Comparison of ENCODE assay signal across 9 cellular contexts in the genomic region with DNA sequence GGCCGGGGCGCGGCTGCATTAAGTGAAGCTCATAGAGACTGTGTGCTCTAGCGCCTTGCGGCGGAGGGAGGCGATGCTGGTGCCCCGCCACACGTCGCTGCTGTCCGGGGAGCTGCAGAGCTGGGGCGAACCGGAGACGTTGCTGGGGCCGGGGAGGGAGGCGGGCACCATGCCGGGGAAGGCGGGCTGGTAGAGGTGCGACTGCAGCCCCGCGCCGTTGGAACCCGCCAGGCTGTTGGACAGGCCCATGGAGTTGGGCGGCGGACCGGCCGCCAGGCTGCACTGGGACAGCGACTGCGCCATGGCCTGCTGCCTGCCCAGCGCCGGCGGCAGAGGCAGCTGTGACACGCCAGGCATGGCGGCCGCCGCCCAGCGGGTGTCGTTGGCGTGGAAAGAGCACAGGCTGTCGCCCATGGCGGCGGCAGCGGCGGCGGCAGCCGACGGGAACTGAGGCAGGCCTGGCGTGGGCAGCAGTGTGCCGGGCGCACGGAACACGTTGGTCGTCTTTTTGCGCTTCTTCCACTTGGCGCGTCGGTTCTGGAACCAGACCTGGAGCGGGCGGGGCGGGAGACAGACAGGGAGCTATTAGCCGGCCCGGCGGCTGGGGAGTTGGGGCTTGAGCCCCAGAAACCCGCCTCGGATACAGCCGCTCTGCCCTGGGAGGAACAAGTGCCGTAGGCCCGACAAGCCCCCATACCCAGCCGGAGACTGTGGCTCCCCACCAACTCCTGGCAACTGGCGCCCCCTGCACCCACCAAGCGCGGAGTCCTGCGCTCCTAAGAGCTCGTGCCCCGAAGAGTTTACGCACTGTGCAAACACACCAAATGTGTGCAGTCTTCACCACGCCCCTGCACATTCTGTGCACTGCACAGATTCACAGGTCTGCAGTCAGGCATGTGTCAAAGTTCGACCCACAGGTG. TPM values are rescaled to one million over a fixed set of nuclear protein-coding genes. Genes with fewer than 3 reads are reported as not detected.
DNase-seq lines count a peak whose midpoint lies in the region; ATAC-seq, FAIRE-seq and TF ChIP-seq lines count a peak whose summit lies in the region.
"Had no signal": no experiment of that assay in that cellular context is flagged by ENCODE, and none has a peak within 500 bp of the region (broad histone marks: within the 10 kb centered on the region; RNA-seq: fewer than 3 reads in every experiment).

No MANE protein-coding gene starts in this region.

- H3K27me3 ChIP-seq in GM06990 (replicated peaks; ENCODE audit: control insufficient read depth, insufficient read depth, low read length) (no peaks in the 10 kb centered on the region), K562 (ENCODE audit: control insufficient read depth in 2 of 2, insufficient read depth in 2 of 2, low read length in 2 of 2) (peaks cover 18 to 37% of the 10 kb centered on the region in 2 experiments), left lung (peaks cover 100% of the 10 kb centered on the region in 2 donors)

- peaks cover 5% of the 10 kb centered on the region for H3K9me1 ChIP-seq in K562 (ENCODE audit: control insufficient read depth, insufficient read depth, low read length)

- no peak for TF ChIP-seq EP300 in K562 (IDR thresholded peaks at IDR 0.05; ENCODE audit: low read length)

- in situ Hi-C loops in K562 (cut with MboI) (no loop called here), G401 (cut with HindIII; ENCODE audit: low sequenced_read_pairs) (no loop called here)

- peaks cover 19 to 40% of the 10 kb centered on the region in 2 donors for H3K4me1 Mint-ChIP-seq in stimulated activated naive B cell treated with anti-CD40 and anti-IgM and Interleukin-4, amounts not matched to agents 10 μg/mL and 1 μg/mL and 100 μg/mL, for 72 hours

- peak; percentile 62 for TF ChIP-seq CTCF in GM06990 (IDR thresholded peaks at IDR 0.05; ENCODE audit: insufficient read depth, low read length, poor library complexity, severe bottlenecking)
- no peak for TF ChIP-seq CTCF in K562 (IDR thresholded peaks at IDR 0.05 in 2 of 3, conservative IDR thresholded peaks at IDR 0.05 in 1 of 3; ENCODE audit: insufficient read depth in 2 of 3, low read depth in 1 of 3, low read length in 3 of 3)
- TF ChIP-seq CTCF in left lung (IDR thresholded peaks at IDR 0.05), result no peak

- TF ChIP-seq POLR2A in K562 (conservative IDR thresholded peaks at IDR 0.05), result no peak

- DNase-seq in GM06990 (ENCODE audit: extremely low read depth, insufficient read length) (peak; percentile 92), OCI-M1 (lab: John Stamatoyannopoulos, UW) (peak; percentile 92), K562 (ENCODE audit: extremely low read depth in 1 of 4, low spot score in 3 of 4) (no peak), left lung (peak; percentile 52 to 83), G401 (ENCODE audit: low spot score) (no peak)
- DNase-seq in stimulated activated naive B cell treated with anti-CD40 and anti-IgM and Interleukin-4, amounts not matched to agents 10 μg/mL and 1 μg/mL and 100 μg/mL, for 72 hours, result peak; percentile 49

- H3K4me2 ChIP-seq in K562 (ENCODE audit: insufficient read depth, low read length), result no peak overlapping the region

- H3K4me1 ChIP-seq in K562 (replicated peaks in 1 of 2; ENCODE audit: control insufficient read depth in 2 of 2, insufficient read depth in 2 of 2, low read length in 2 of 2), result peaks cover 0 to 12% of the 10 kb centered on the region in 2 experiments; a peak in 2 of 5 replicates
- H3K4me1 ChIP-seq in left lung, result peaks cover 15 to 24% of the 10 kb centered on the region in 2 donors

- H3K27ac Mint-ChIP-seq in stimulated activated naive B cell treated with anti-CD40 and anti-IgM and Interleukin-4, amounts not matched to agents 10 μg/mL and 1 μg/mL and 100 μg/mL, for 72 hours, result peak overlapping the region; percentile 86

- H3K4me3 Mint-ChIP-seq in stimulated activated naive B cell treated with anti-CD40 and anti-IgM and Interleukin-4, amounts not matched to agents 10 μg/mL and 1 μg/mL and 100 μg/mL, for 72 hours, result peak overlapping the region; percentile 86 to 88

- CTCF ChIA-PET in K562 (lab: Yijun Ruan, JAX; ENCODE audit: low intra/inter-chr PET ratio), result no interaction called here

- H3K9ac ChIP-seq in K562 (ENCODE audit: insufficient read depth in 1 of 2, low read depth in 2 of 2, low read length in 2 of 2), result no peak overlapping the region

- peaks cover 6 to 13% of the 10 kb centered on the region in 2 donors for H3K36me3 Mint-ChIP-seq in stimulated activated naive B cell treated with anti-CD40 and anti-IgM and Interleukin-4, amounts not matched to agents 10 μg/mL and 1 μg/mL and 100 μg/mL, for 72 hours

- H3K27ac ChIP-seq in K562 (ENCODE audit: extremely low read depth, low read depth, low read length) (no peak overlapping the region), left lung (no peak overlapping the region)

- no peak overlapping the region for H2AFZ ChIP-seq in K562 (ENCODE audit: low read depth, low read length)

- no peak for FAIRE-seq in K562 (lab: Jason Lieb, UNC)
- FAIRE-seq: islet of Langerhans had no signal

- H4K20me1 ChIP-seq in K562 (replicated peaks; ENCODE audit: control insufficient read depth, insufficient read depth, low read length), result no peaks in the 10 kb centered on the region

- H3K36me3 ChIP-seq in GM06990 (ENCODE audit: control insufficient read depth, insufficient read depth, low read length) (no peaks in the 10 kb centered on the region), K562 (ENCODE audit: control insufficient read depth, insufficient read depth, low read length) (no peaks in the 10 kb centered on the region), left lung (no peaks in the 10 kb centered on the region)

- peaks cover 8 to 9% of the 10 kb centered on the region in 2 donors for H3K9me3 Mint-ChIP-seq in stimulated activated naive B cell treated with anti-CD40 and anti-IgM and Interleukin-4, amounts not matched to agents 10 μg/mL and 1 μg/mL and 100 μg/mL, for 72 hours

- 37% methylated on average over 37 of the region's 78 CpGs for WGBS in K562 (ENCODE audit: insufficient coverage, low coverage, missing lambda C conversion rate)

- intact Hi-C loops in K562 (cut with micrococcal nuclease), result no loop called here
- intact Hi-C loops in left lung (cut with DNase I), result no loop called here

- H3K4me3 ChIP-seq in GM06990 (replicated peaks; ENCODE audit: low read depth, low read length) (peak overlapping the region; percentile 72), K562 (no peak overlapping the region), left lung (peak overlapping the region; percentile 22 to 41)

- peaks cover 41 to 69% of the 10 kb centered on the region in 2 donors for H3K27me3 Mint-ChIP-seq in stimulated activated naive B cell treated with anti-CD40 and anti-IgM and Interleukin-4, amounts not matched to agents 10 μg/mL and 1 μg/mL and 100 μg/mL, for 72 hours

- BruUV-seq in K562 (replicated peaks; lab: Mats Ljungman, UMichigan), result no TSS peak

- H3K9me3 ChIP-seq in K562 (replicated peaks; ENCODE audit: control insufficient read depth, insufficient read depth, low read depth, low read length) (no peaks in the 10 kb centered on the region), left lung (no peaks in the 10 kb centered on the region)

- ATAC-seq in GM21360 (IDR thresholded peaks at IDR 0.05; ENCODE audit: unreplicated experiment) (peak; percentile 82), HG03571 (IDR thresholded peaks at IDR 0.05; ENCODE audit: unreplicated experiment) (peak; percentile 82), K562 (no peak), left lung (peak; percentile 89)
- peak; percentile 89 for ATAC-seq in stimulated activated naive B cell treated with anti-CD40 and anti-IgM and Interleukin-4, amounts not matched to agents 10 μg/mL and 1 μg/mL and 100 μg/mL, for 72 hours (replicated peaks)

- POLR2A ChIA-PET in K562 (lab: Yijun Ruan, JAX), result no interaction called here

- no peaks in the 10 kb centered on the region for H3K79me2 ChIP-seq in K562 (ENCODE audit: control insufficient read depth, insufficient read depth, low read length)

- TF ChIP-seq RAD21 in K562 (CRISPR knock-in tag; conservative IDR thresholded peaks at IDR 0.05 in 1 of 2, IDR thresholded peaks at IDR 0.05 in 1 of 2), result no peak

TF ChIP-seq in K562, 482 proteins besides CTCF, POLR2A, EP300 and RAD21 (continues in another document):
- TF ChIP-seq FOXM1 (IDR thresholded peaks at IDR 0.05; ENCODE audit: low read depth) (no peak), FOXM1 (CRISPR knock-in tag; IDR thresholded peaks at IDR 0.05; ENCODE audit: low read depth) (no peak)

RNA-seq across cellular contexts. Expression of a gene that starts 8.0 kb away (rescaled TPM):
- not detected in 2 replicates for total RNA-seq in K562 (2011; cell fraction: chromatin; rRNA removed; ENCODE audit: low replicate concordance)
- not detected in 2 replicates for total RNA-seq in K562 (2011; cell fraction: nucleolus; rRNA removed)
- total RNA-seq in K562 (2011; cell fraction: nucleoplasm; rRNA removed), result not detected in 2 replicates
- total RNA-seq in K562 (2014; rRNA removed), result not detected in 2 replicates
- not detected in 2 replicates for total RNA-seq in K562 (2014; rRNA removed; fragmentation: Illumina TruSeq; extraction: Trizol)
- total RNA-seq in K562 (2015; rRNA removed; fragmentation: Illumina TruSeq; extraction: Trizol), result not detected in 2 replicates
- 0.16 TPM in 2 replicates for total RNA-seq in K562 (2021)
- 0.04 TPM in 1 of 2 replicates, not detected in the other for polyA plus RNA-seq in K562 (2011; rRNA removed)
- polyA plus RNA-seq in K562 (2011; cell fraction: cytosol; rRNA removed), result 0.04 TPM in 2 replicates
- polyA plus RNA-seq in K562 (2011; cell fraction: nucleus; rRNA removed), result not detected in 2 replicates
- 0.08 TPM in 1 of 2 replicates, not detected in the other for polyA plus RNA-seq in K562 (2012)
- 0.08 and 0.09 TPM in 2 replicates for polyA plus RNA-seq in K562 (2014; fragmentation: Illumina TruSeq; extraction: Trizol)
- under 1 TPM; 0.04 to 0.06 TPM for polyA plus RNA-seq in K562 (2014; fragmentation: Nextera tagmentation; extraction: Ambion mirVana)
- polyA plus RNA-seq in K562 (2014; rRNA removed), result 0.04 and 0.05 TPM in 2 replicates
- polyA minus RNA-seq in K562 (2011; rRNA and poly(A)+ RNA removed), result 0.06 TPM in 1 of 2 replicates, not detected in the other
- not detected in 2 replicates for polyA minus RNA-seq in K562 (2011; cell fraction: cytosol; rRNA and poly(A)+ RNA removed)
- polyA minus RNA-seq in K562 (2011; cell fraction: nucleus; rRNA and poly(A)+ RNA removed), result not detected in 2 replicates
- not detected for total RNA-seq in left lung
- not detected in 2 replicates for total RNA-seq in G401 (2014; rRNA removed; shearing (Covaris generic))

Comparison
In these comparisons a context has a peak if more than half of its experiments do, and no peak if none do; other contexts are left out.
1. DNase-seq: peak in GM06990 (single experiment), OCI-M1 (single experiment), left lung (2 of 2) and stimulated activated naive B cell treated with anti-CD40 and anti-IgM and Interleukin-4, amounts not matched to agents 10 μg/mL and 1 μg/mL and 100 μg/mL, for 72 hours (single experiment); none in K562 (0 of 4) and G401 (single experiment).